Comparison of ENCODE assay signal across 21 cellular contexts in the genomic region with DNA sequence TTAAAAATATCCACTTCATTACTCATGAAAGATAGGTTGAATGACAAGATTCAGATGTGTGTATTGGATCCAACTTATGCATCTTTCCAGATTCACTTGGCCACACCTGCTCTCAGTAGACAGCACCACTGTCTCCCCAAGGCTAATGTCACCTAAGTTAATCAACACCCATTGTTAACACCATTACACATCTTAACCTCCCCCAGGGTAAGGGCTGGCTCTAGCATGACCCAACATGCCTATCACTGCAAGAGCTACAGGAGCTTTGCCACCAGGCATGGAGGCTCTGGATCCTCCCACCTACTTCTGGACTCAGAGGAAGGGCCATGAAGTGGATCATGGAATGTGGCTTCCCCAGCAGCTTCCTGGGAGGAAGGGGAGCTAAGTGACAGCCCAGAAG. TPM values are rescaled to one million over a fixed set of nuclear protein-coding genes. Genes with fewer than 3 reads are reported as not detected.
DNase-seq lines count a peak whose midpoint lies in the region; ATAC-seq and TF ChIP-seq lines count a peak whose summit lies in the region.
"Had no signal": no experiment of that assay in that cellular context is flagged by ENCODE, and none has a peak within 500 bp of the region (broad histone marks: within the 10 kb centered on the region; RNA-seq: fewer than 3 reads in every experiment).

No MANE protein-coding gene starts in this region.

- no peak for TF ChIP-seq CTCF in colonic mucosa (IDR thresholded peaks at IDR 0.05)

- intact Hi-C loops in colonic mucosa (cut with DNase I), result no loop called here

- peaks cover 12 to 31% of the 10 kb centered on the region in 2 donors for H3K27me3 Mint-ChIP-seq in CD8-positive, alpha-beta memory T cell
- H3K27me3 Mint-ChIP-seq: progenitor cell of endocrine pancreas had no signal

- no peaks in the 10 kb centered on the region for H3K36me3 ChIP-seq in CD8-positive, alpha-beta memory T cell (ENCODE audit: insufficient read depth, low read length)
- no peaks in the 10 kb centered on the region for H3K36me3 ChIP-seq in colonic mucosa
- H3K36me3 ChIP-seq: lower lobe of right lung, neural progenitor cell had no signal

- POLR2A ChIA-PET in CD8-positive, alpha-beta memory T cell (lab: Charles Lee), result no interaction called here

- no peak overlapping the region for H3K4me3 ChIP-seq in CD8-positive, alpha-beta memory T cell (ENCODE audit: low read length)
- H3K4me3 ChIP-seq in colonic mucosa, result no peak overlapping the region
- H3K4me3 ChIP-seq: lower lobe of right lung, neural progenitor cell, SK-N-MC had no signal

- H3K4me1 Mint-ChIP-seq in CD8-positive, alpha-beta memory T cell, result no peaks in the 10 kb centered on the region
- H3K4me1 Mint-ChIP-seq: neural progenitor cell had no signal

- CTCF ChIA-PET in CD8-positive, alpha-beta memory T cell (lab: Charles Lee), result no interaction called here

- H3K27ac Mint-ChIP-seq in CD8-positive, alpha-beta memory T cell, result no peak overlapping the region
- H3K27ac Mint-ChIP-seq: activated CD4-positive, alpha-beta memory T cell treated with anti-CD3 and anti-CD28 coated beads for 36 hours; activated naive CD8-positive, alpha-beta T cell treated with anti-CD3 and anti-CD28 coated beads, Interleukin-2, amount 50 U/mL, for 24 hours; effector memory CD8-positive, alpha-beta T cell; neural progenitor cell; progenitor cell of endocrine pancreas had no signal

- H3K27me3 ChIP-seq in CD8-positive, alpha-beta memory T cell (ENCODE audit: insufficient read depth, low read length, poor library complexity, severe bottlenecking), result no peaks in the 10 kb centered on the region
- H3K27me3 ChIP-seq in colonic mucosa, result no peaks in the 10 kb centered on the region
- H3K27me3 ChIP-seq: neural progenitor cell had no signal

- H3K9me3 Mint-ChIP-seq in CD8-positive, alpha-beta memory T cell, result no peaks in the 10 kb centered on the region
- H3K9me3 Mint-ChIP-seq: activated CD4-positive, alpha-beta memory T cell treated with anti-CD3 and anti-CD28 coated beads for 36 hours; activated naive CD8-positive, alpha-beta T cell treated with anti-CD3 and anti-CD28 coated beads, Interleukin-2, amount 50 U/mL, for 24 hours; effector memory CD8-positive, alpha-beta T cell; neural progenitor cell had no signal

- no peak overlapping the region for H3K27ac ChIP-seq in epithelial cell of prostate
- no peak overlapping the region for H3K27ac ChIP-seq in CD8-positive, alpha-beta memory T cell (ENCODE audit: low read depth, low read length)
- H3K27ac ChIP-seq in colonic mucosa, result no peak overlapping the region
- H3K27ac ChIP-seq: lower lobe of right lung, neural progenitor cell, SK-N-MC had no signal

- peak; percentile 52 for ATAC-seq in GM18520 (IDR thresholded peaks at IDR 0.05; ENCODE audit: unreplicated experiment)
- peak; percentile 69 for ATAC-seq in GM19452 (IDR thresholded peaks at IDR 0.05; ENCODE audit: unreplicated experiment)
- peak; percentile 89 for ATAC-seq in HG03378 (IDR thresholded peaks at IDR 0.05; ENCODE audit: unreplicated experiment)
- ATAC-seq: activated naive CD8-positive, alpha-beta T cell treated with anti-CD3 and anti-CD28 coated beads, Interleukin-2, amount 50 U/mL, for 24 hours; effector memory CD8-positive, alpha-beta T cell; lower lobe of right lung had no signal

- H3K36me3 Mint-ChIP-seq in CD8-positive, alpha-beta memory T cell, result no peaks in the 10 kb centered on the region
- H3K36me3 Mint-ChIP-seq: activated CD4-positive, alpha-beta memory T cell treated with anti-CD3 and anti-CD28 coated beads for 36 hours; neural progenitor cell had no signal

- H3K4me1 ChIP-seq in CD8-positive, alpha-beta memory T cell (ENCODE audit: insufficient read depth, low read length), result no peaks in the 10 kb centered on the region
- H3K4me1 ChIP-seq in colonic mucosa, result no peaks in the 10 kb centered on the region
- H3K4me1 ChIP-seq: lower lobe of right lung, neural progenitor cell had no signal

- no peak overlapping the region for H3K9ac ChIP-seq in colonic mucosa (ENCODE audit: low read depth in 2 of 2, low read length in 2 of 2)
- H3K9ac ChIP-seq: neural progenitor cell had no signal

- H3K9me3 ChIP-seq in CD8-positive, alpha-beta memory T cell (ENCODE audit: low read length), result no peaks in the 10 kb centered on the region
- no peaks in the 10 kb centered on the region for H3K9me3 ChIP-seq in colonic mucosa
- H3K9me3 ChIP-seq: lower lobe of right lung had no signal

- no peak overlapping the region for H3K4me3 Mint-ChIP-seq in CD8-positive, alpha-beta memory T cell
- H3K4me3 Mint-ChIP-seq: activated CD4-positive, alpha-beta memory T cell treated with anti-CD3 and anti-CD28 coated beads for 36 hours; activated naive CD8-positive, alpha-beta T cell treated with anti-CD3 and anti-CD28 coated beads, Interleukin-2, amount 50 U/mL, for 24 hours; effector memory CD8-positive, alpha-beta T cell; neural progenitor cell had no signal

- DNase-seq in epithelial cell of prostate (ENCODE audit: low read depth, low spot score) (peak; percentile 34), colonic mucosa (no peak), cerebellar cortex (ENCODE audit: low spot score) (no peak), NCI-H748 treated with DMSO at 0.1 percent for 48 hours (lab: John Stamatoyannopoulos, UW) (no peak)
- DNase-seq in CD8-positive, alpha-beta memory T cell, result no peak
- DNase-seq: activated CD4-positive, alpha-beta memory T cell treated with anti-CD3 and anti-CD28 coated beads for 36 hours; activated effector memory CD4-positive, alpha-beta T cell treated with Interleukin-2 at 50 U/mL for 16 hours; activated naive CD8-positive, alpha-beta T cell treated with anti-CD3 and anti-CD28 coated beads, Interleukin-2, amount 50 U/mL, for 24 hours; C1 segment of cervical spinal cord; effector memory CD8-positive, alpha-beta T cell; H7; kidney; lower lobe of right lung; NCI-H1417 treated with DMSO at 0.1 percent for 48 hours; NCI-H524 had no signal

RNA-seq across cellular contexts. Expression of a gene that starts 32.8 kb away (rescaled TPM):
- total RNA-seq in CD8-positive, alpha-beta memory T cell, result 10 to 100 TPM; 96.4 to 99.6 TPM
- 67.5 TPM for polyA plus RNA-seq in CD8-positive, alpha-beta memory T cell
- total RNA-seq in colonic mucosa, result 10 to 100 TPM; 24.6 to 38.0 TPM
